Comparison of ENCODE assay signal across 8 cellular contexts in genomic region chr19:29812881-29813275, GRCh38. TPM values are rescaled to one million over a fixed set of nuclear protein-coding genes. Genes with fewer than 3 reads are reported as not detected.
A peak's percentile ranks its signal among the peaks of the same experiment; 100 is the strongest.
DNase-seq lines count a peak whose midpoint lies in the region; FAIRE-seq and TF ChIP-seq lines count a peak whose summit lies in the region.

No MANE protein-coding gene starts in this region.

- H2BK12ac ChIP-seq in H1 (ENCODE audit: low read depth, low read length): no peak overlapping the region

- H4K8ac ChIP-seq in H1 (ENCODE audit: extremely low read depth, insufficient read depth, low read length): no peak overlapping the region

- H3K9ac ChIP-seq in OCI-LY3 (ENCODE audit: low read length): peak overlapping the region; percentile 85
- no peak overlapping the region; a peak in 1 of 7 replicates for H3K9ac ChIP-seq in H1 (replicated peaks in 1 of 4; ENCODE audit: extremely low read depth in 1 of 4, low read depth in 3 of 4, low read length in 3 of 4)

- no peaks in the 10 kb centered on the region; the same call in 1 of the 2 replicates for H3K23me2 ChIP-seq in H1 (ENCODE audit: low read depth, low read length)

- no peak overlapping the region for H2AK5ac ChIP-seq in H1 (ENCODE audit: low read depth, low read length)

- peaks cover 23% of the 10 kb centered on the region for H3K4me1 ChIP-seq in DOHH2 (ENCODE audit: control insufficient read depth, low read length)
- peaks cover 14% of the 10 kb centered on the region for H3K4me1 ChIP-seq in OCI-LY3 (ENCODE audit: low read length)
- peaks cover 0 to 6% (median 2%) of the 10 kb centered on the region in 4 experiments; a peak in 3 of 7 replicates for H3K4me1 ChIP-seq in H1 (replicated peaks in 1 of 4; ENCODE audit: control insufficient read depth in 3 of 4, insufficient read depth in 4 of 4, low read length in 3 of 4)

- TF ChIP-seq RAD21 in H1 (IDR thresholded peaks at IDR 0.05 in 1 of 2, conservative IDR thresholded peaks at IDR 0.05 in 1 of 2; ENCODE audit: low read depth in 2 of 2, low read length in 2 of 2): no peak

- no peak overlapping the region for H3K27ac Mint-ChIP-seq in osteocyte (ENCODE audit: unreplicated experiment)

- WGBS in H1 (ENCODE audit: extremely low coverage in 1 of 2, insufficient coverage in 1 of 2, insufficient read length in 1 of 2, insufficient replicate concordance in 2 of 2, low coverage in 1 of 2, low lambda C conversion rate in 2 of 2, missing lambda C conversion rate in 1 of 2), 2 experiments: 73% methylated on average over 6 of the region's 6 CpGs; no CpG with 5 or more reads in 1 of the 2 experiments

- H3K79me2 ChIP-seq in DOHH2 (ENCODE audit: control insufficient read depth, low read length) (peaks cover 10% of the 10 kb centered on the region; the same call in 1 of the 2 replicates), OCI-LY3 (ENCODE audit: low read length) (peaks cover 10% of the 10 kb centered on the region), H1 (ENCODE audit: control insufficient read depth in 1 of 2, insufficient read depth in 2 of 2, low read length in 2 of 2) (no peaks in the 10 kb centered on the region)

- H2AFZ ChIP-seq in OCI-LY3 (ENCODE audit: low read depth, low read length) (no peak overlapping the region), H1 (ENCODE audit: low read length) (no peak overlapping the region)

- no peaks in the 10 kb centered on the region for H3K9me2 ChIP-seq in DOHH2 (replicated peaks; ENCODE audit: control insufficient read depth, low read length)

- H3K36me3 ChIP-seq in DOHH2 (ENCODE audit: control insufficient read depth, low read length) (peaks cover 41% of the 10 kb centered on the region), OCI-LY3 (replicated peaks; ENCODE audit: low read depth, low read length) (peaks cover 27% of the 10 kb centered on the region), H1 (ENCODE audit: control insufficient read depth in 2 of 4, insufficient read depth in 4 of 4, low read length in 3 of 4) (peaks cover 0 to 24% (median 4%) of the 10 kb centered on the region in 4 experiments; a peak in 6 of 8 replicates)

- H2BK15ac ChIP-seq in H1 (ENCODE audit: low read length): no peak overlapping the region

- H3K9me3 Mint-ChIP-seq in osteocyte (ENCODE audit: unreplicated experiment): no peaks in the 10 kb centered on the region

- no peak overlapping the region for H3K14ac ChIP-seq in H1 (ENCODE audit: insufficient read length)

- H2BK120ac ChIP-seq in H1 (replicated peaks; ENCODE audit: low read depth, low read length): no peak overlapping the region

- peak overlapping the region; percentile 81 for H3K4me3 Mint-ChIP-seq in osteocyte (ENCODE audit: unreplicated experiment)

- H3K9me3 ChIP-seq in DOHH2 (ENCODE audit: control insufficient read depth, insufficient read depth, low read length) (no peaks in the 10 kb centered on the region), OCI-LY3 (ENCODE audit: insufficient read depth, low read length) (no peaks in the 10 kb centered on the region), H1 (ENCODE audit: insufficient read depth in 2 of 2, low read depth in 1 of 2, low read length in 1 of 2) (no peaks in the 10 kb centered on the region)

- no peak for TF ChIP-seq EP300 in H1 (IDR thresholded peaks at IDR 0.05; ENCODE audit: borderline replicate concordance in 1 of 2, low read depth in 2 of 2, low read length in 2 of 2)

- H4K20me1 ChIP-seq in DOHH2 (ENCODE audit: control insufficient read depth, insufficient read depth, low read depth, low read length) (no peaks in the 10 kb centered on the region), OCI-LY3 (ENCODE audit: insufficient read depth, low read length) (no peaks in the 10 kb centered on the region), H1 (replicated peaks in 1 of 2; ENCODE audit: control insufficient read depth in 1 of 2, insufficient read depth in 2 of 2, low read length in 2 of 2) (no peaks in the 10 kb centered on the region)

- POLR2A ChIA-PET in H1 (lab: Charles Lee; ENCODE audit: partially characterized antibody): interaction anchor here (0.5 kb wide), 1 partner anchor 410 kb away, joined by 3 read pairs; no protein-coding TSS in a partner anchor

- no peak overlapping the region for H3K4ac ChIP-seq in H1 (replicated peaks; ENCODE audit: insufficient read length, low read depth, low read length)

- H4K91ac ChIP-seq in H1 (replicated peaks; ENCODE audit: insufficient read length, low read length): no peak overlapping the region

- CTCF ChIA-PET in H1 (lab: Charles Lee; ENCODE audit: partially characterized antibody): interaction anchor here (1.2 to 3.7 kb wide), 4 partner anchors 10 to 60 kb away, joined by 3 to 11 read pairs (median 4); no protein-coding TSS in a partner anchor

- TF ChIP-seq POLR2A in H1 (IDR thresholded peaks at IDR 0.05; ENCODE audit: control extremely low read depth in 1 of 2, low read depth in 2 of 2, low read length in 2 of 2): no peak

- H3K4me2 ChIP-seq in DOHH2 (ENCODE audit: low read length) (peak overlapping the region; percentile 75), OCI-LY3 (ENCODE audit: low read length) (peak overlapping the region; percentile 87), H1 (ENCODE audit: insufficient read depth in 1 of 2, low read depth in 2 of 2, low read length in 2 of 2) (peak overlapping the region; percentile 36 to 82; a peak in 3 of 4 replicates)

- no peak overlapping the region for H4K5ac ChIP-seq in H1 (ENCODE audit: insufficient read length, low read depth, low read length)

- DNase-seq in H1 (ENCODE audit: low read depth in 1 of 2, low spot score in 2 of 2): no peak
- no peak for DNase-seq in osteocyte (ENCODE audit: extremely low spot score, unreplicated experiment)
- DNase-seq in HTR-8/SVneo (ENCODE audit: insufficient read length, low spot score): no peak
- DNase-seq in NK-92 (lab: John Stamatoyannopoulos, UW; ENCODE audit: unreplicated experiment): no peak
- no peak for DNase-seq in activated gamma-delta T cell treated with Interleukin-2 at 50 U/mL for 16 hours
- DNase-seq in activated CD4-positive, CD25-positive, alpha-beta regulatory T cell (lab: John Stamatoyannopoulos, UW): no peak

- no peak overlapping the region for H2BK5ac ChIP-seq in H1 (ENCODE audit: low read depth, low read length)

- no peaks in the 10 kb centered on the region for H3F3A ChIP-seq in DOHH2 (ENCODE audit: control insufficient read depth, insufficient read depth)

- H3K4me3 ChIP-seq in DOHH2 (ENCODE audit: low read length): peak overlapping the region; percentile 79
- peak overlapping the region; percentile 96 for H3K4me3 ChIP-seq in OCI-LY3 (ENCODE audit: low read length)
- H3K4me3 ChIP-seq in H1 (ENCODE audit: extremely low read depth in 1 of 4, insufficient read depth in 2 of 4, low read depth in 3 of 4, low read length in 4 of 4): peak overlapping the region; percentile 33 to 81 (median 44)

- FAIRE-seq in H1 (lab: Jason Lieb, UNC) (no peak), HTR-8/SVneo (lab: Jason Lieb, UNC) (no peak)

- H3K79me1 ChIP-seq in H1 (ENCODE audit: low read depth, low read length): no peaks in the 10 kb centered on the region

- no peak overlapping the region for H3K27ac ChIP-seq in DOHH2 (ENCODE audit: low read depth, low read length)
- H3K27ac ChIP-seq in OCI-LY3 (ENCODE audit: low read length): no peak overlapping the region
- no peak overlapping the region for H3K27ac ChIP-seq in H1 (ENCODE audit: low read depth, low read length)

- no peaks in the 10 kb centered on the region for H3K36me3 Mint-ChIP-seq in osteocyte (ENCODE audit: unreplicated experiment)

- H3K4me1 Mint-ChIP-seq in osteocyte (ENCODE audit: unreplicated experiment): peaks cover 3% of the 10 kb centered on the region

- no peak for TF ChIP-seq CTCF in DOHH2 (IDR thresholded peaks at IDR 0.05; ENCODE audit: low read depth, low read length, poor library complexity, severe bottlenecking)
- TF ChIP-seq CTCF in OCI-LY3 (IDR thresholded peaks at IDR 0.05; ENCODE audit: low read depth, low read length): no peak
- TF ChIP-seq CTCF in H1 (IDR thresholded peaks at IDR 0.05; ENCODE audit: control extremely low read depth in 1 of 3, insufficient read depth in 1 of 3, low read depth in 1 of 3, low read length in 3 of 3): no peak
- TF ChIP-seq CTCF in osteocyte (IDR thresholded peaks at IDR 0.05): no peak

- H3K27me3 Mint-ChIP-seq in osteocyte (ENCODE audit: unreplicated experiment): no peaks in the 10 kb centered on the region

- H3K23ac ChIP-seq in H1 (ENCODE audit: insufficient read length): no peak overlapping the region

- H3K56ac ChIP-seq in H1 (replicated peaks; ENCODE audit: insufficient read length, low read depth, low read length): no peak overlapping the region

- no peak overlapping the region for H3K18ac ChIP-seq in H1 (ENCODE audit: extremely low read depth, low read length)

- H2BK20ac ChIP-seq in H1 (ENCODE audit: low read length): no peak overlapping the region

- H3K27me3 ChIP-seq in DOHH2 (ENCODE audit: control insufficient read depth, low read length) (no peaks in the 10 kb centered on the region), OCI-LY3 (ENCODE audit: low read depth, low read length) (no peaks in the 10 kb centered on the region), H1 (replicated peaks in 1 of 4; ENCODE audit: control insufficient read depth in 3 of 4, extremely low read depth in 1 of 4, insufficient read depth in 3 of 4, low read length in 3 of 4) (peaks cover 0 to 6% (median 2%) of the 10 kb centered on the region in 4 experiments; a peak in 1 of 7 replicates)

TF ChIP-seq in H1, 55 proteins besides CTCF, POLR2A, EP300 and RAD21 (continues in another document):
- TF ChIP-seq BACH1 (IDR thresholded peaks at IDR 0.05; ENCODE audit: low read length) (no peak), CHD1 (IDR thresholded peaks at IDR 0.05; ENCODE audit: low read depth, low read length) (no peak), HDAC2 (IDR thresholded peaks at IDR 0.05; ENCODE audit: borderline replicate concordance in 1 of 2, low read depth in 2 of 2, low read length in 2 of 2) (no peak), SIN3A (conservative IDR thresholded peaks at IDR 0.05 in 1 of 2, IDR thresholded peaks at IDR 0.05 in 1 of 2; ENCODE audit: low read depth in 1 of 2, low read length in 2 of 2) (no peak), E2F6 (IDR thresholded peaks at IDR 0.05) (no peak), CREB1 (IDR thresholded peaks at IDR 0.05) (no peak)

RNA-seq across cellular contexts. Expression of gene CCNE1, which starts 1.1 kb away (rescaled TPM):
- 41.2 and 43.2 TPM in 2 replicates for total RNA-seq in H1 (2021; fragmentation: NEBNext Ultra II Directional; extraction: Animal tissue kit (Norgen Biotek cat#: 25700))
- polyA plus RNA-seq in H1 (2011; rRNA removed): 31.8 and 44.6 TPM in 2 replicates
- 40.3 TPM for polyA plus RNA-seq in H1 (2011; cell fraction: cytosol; rRNA removed)
- 26.6 TPM for polyA plus RNA-seq in H1 (2011; cell fraction: nucleus; rRNA removed)
- 43.1 to 49.6 TPM (median 44.6 TPM) in 4 replicates for polyA plus RNA-seq in H1 (2012, experiment 1 of 2)
- polyA plus RNA-seq in H1 (2012, experiment 2 of 2): 34.6 TPM
- polyA plus RNA-seq in H1 (2013, experiment 1 of 2): 35.1 TPM
- 37.0 TPM for polyA plus RNA-seq in H1 (2013, experiment 2 of 2)
- 16.9 and 20.4 TPM in 2 replicates for polyA minus RNA-seq in H1 (2011; rRNA and poly(A)+ RNA removed)
- polyA minus RNA-seq in H1 (2011; cell fraction: cytosol; rRNA and poly(A)+ RNA removed): 12.8 TPM
- 13.8 TPM for polyA minus RNA-seq in H1 (2011; cell fraction: nucleus; rRNA and poly(A)+ RNA removed)
- total RNA-seq in osteocyte: 3.9 and 4.6 TPM in 2 replicates

Comparison
In these comparisons a context has a peak if more than half of its experiments do, and no peak if none do; other contexts are left out.
1. H3K4me3 ChIP-seq: peak in every context shown above with its lines; median percentile 96 in OCI-LY3; 79 in DOHH2; 44 in H1.